ENCODE assay signal across 8 cellular contexts in the genomic region with DNA sequence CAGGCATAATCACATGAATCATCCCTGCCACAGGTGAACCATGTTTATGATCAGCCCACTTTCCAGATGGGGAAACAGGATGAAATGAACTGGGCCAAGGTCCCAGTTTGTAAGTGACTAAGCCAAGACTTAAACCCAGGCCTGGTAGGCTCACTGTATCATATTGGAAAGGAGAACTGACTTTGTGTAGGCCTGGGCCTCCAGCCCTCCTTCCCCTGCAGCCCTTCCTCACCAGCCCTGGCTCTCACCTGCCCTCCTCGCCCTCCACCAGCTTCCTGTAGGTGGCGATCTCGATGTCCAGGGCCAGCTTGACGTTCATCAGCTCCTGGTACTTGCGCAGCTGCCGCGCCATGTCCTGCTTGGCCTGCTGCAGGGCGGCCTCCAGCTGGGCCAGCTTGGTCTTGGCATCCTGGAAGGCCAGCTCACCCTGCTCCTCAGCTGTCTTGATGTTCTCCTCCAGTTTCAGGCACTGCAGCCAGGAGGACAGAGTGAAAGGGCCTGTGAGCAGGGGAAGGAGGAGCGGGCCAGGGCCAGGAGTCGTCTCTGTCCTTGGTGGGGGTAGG. TPM values are rescaled to one million over a fixed set of nuclear protein-coding genes. Genes with fewer than 3 reads are reported as not detected.
DNase-seq lines count a peak whose midpoint lies in the region; ATAC-seq, FAIRE-seq and TF ChIP-seq lines count a peak whose summit lies in the region.

No MANE protein-coding gene starts in this region.

- FAIRE-seq in H54 (lab: Jason Lieb, UNC), result no peak

- H3K4me3 Mint-ChIP-seq in activated T-helper 2 cell treated with anti-CD3 and anti-CD28 coated beads, Interferon-gamma antibody, Interleukin-2, Interleukin-4, amounts not matched to agents 10 μg/mL and 5 μg/mL and 100 μg/mL, durations not matched to agents 14 hours and 24 hours and 36 hours (ENCODE audit: low read depth), result no peak overlapping the region

- peaks cover 0 to 6% of the 10 kb centered on the region in 2 donors for H3K4me1 ChIP-seq in left lung

- peak; percentile 25 for ATAC-seq in left lung
- no peak for ATAC-seq in left lobe of liver

- no peak for TF ChIP-seq POLR2A in H54 (IDR thresholded peaks at IDR 0.05; ENCODE audit: low read depth, low read length)

- no peaks in the 10 kb centered on the region for H3K36me3 Mint-ChIP-seq in activated T-helper 2 cell treated with anti-CD3 and anti-CD28 coated beads, Interferon-gamma antibody, Interleukin-2, Interleukin-4, amounts not matched to agents 10 μg/mL and 5 μg/mL and 100 μg/mL, durations not matched to agents 14 hours and 24 hours and 36 hours (ENCODE audit: low read depth)

- H3K36me3 ChIP-seq in left lung, result no peaks in the 10 kb centered on the region

- in situ Hi-C loops in G401 (cut with HindIII; ENCODE audit: low sequenced_read_pairs), result no loop called here

- H3K27ac Mint-ChIP-seq in activated T-helper 2 cell treated with anti-CD3 and anti-CD28 coated beads, Interferon-gamma antibody, Interleukin-2, Interleukin-4, amounts not matched to agents 10 μg/mL and 5 μg/mL and 100 μg/mL, durations not matched to agents 14 hours and 24 hours and 36 hours, result no peak overlapping the region

- peak; percentile 14 for TF ChIP-seq CTCF in HL-60 (IDR thresholded peaks at IDR 0.05; ENCODE audit: insufficient read depth, low read length)
- peak; percentile 70 for TF ChIP-seq CTCF in VCaP (conservative IDR thresholded peaks at IDR 0.05)
- TF ChIP-seq CTCF in left lung (IDR thresholded peaks at IDR 0.05), result peak in 1 of 2 donors; percentile 25

- intact Hi-C loops in left lung (cut with DNase I), result loop anchor here in 1 of 2 donors (5.0 kb wide), 1 partner anchor 35 kb away; no protein-coding TSS in a partner anchor
- intact Hi-C loops in activated T-helper 2 cell treated with anti-CD3 and anti-CD28 coated beads, Interferon-gamma antibody, Interleukin-2, Interleukin-4, amounts not matched to agents 10 μg/mL and 5 μg/mL and 100 μg/mL, durations not matched to agents 14 hours and 24 hours and 36 hours (cut with micrococcal nuclease), result no loop called here

- no peaks in the 10 kb centered on the region for H3K4me1 Mint-ChIP-seq in activated T-helper 2 cell treated with anti-CD3 and anti-CD28 coated beads, Interferon-gamma antibody, Interleukin-2, Interleukin-4, amounts not matched to agents 10 μg/mL and 5 μg/mL and 100 μg/mL, durations not matched to agents 14 hours and 24 hours and 36 hours (ENCODE audit: low read depth)

- H3K9me3 Mint-ChIP-seq in activated T-helper 2 cell treated with anti-CD3 and anti-CD28 coated beads, Interferon-gamma antibody, Interleukin-2, Interleukin-4, amounts not matched to agents 10 μg/mL and 5 μg/mL and 100 μg/mL, durations not matched to agents 14 hours and 24 hours and 36 hours, result no peaks in the 10 kb centered on the region

- DNase-seq in DMS53 treated with DMSO at 0.1 percent for 48 hours (lab: John Stamatoyannopoulos, UW; ENCODE audit: unreplicated experiment) (peak; percentile 55), HL-60 (ENCODE audit: low read depth in 1 of 2, low spot score in 1 of 2) (peak in 1 of 2 experiments; percentile 63), left lung (peak in 1 of 2 donors; percentile 76), H54 (ENCODE audit: insufficient read length, low spot score) (no peak), left lobe of liver (ENCODE audit: low spot score) (no peak), G401 (ENCODE audit: low spot score) (no peak)
- DNase-seq in activated T-helper 2 cell treated with anti-CD3 and anti-CD28 coated beads, Interferon-gamma antibody, Interleukin-2, Interleukin-4, amounts not matched to agents 10 μg/mL and 5 μg/mL and 100 μg/mL, durations not matched to agents 14 hours and 24 hours and 36 hours (ENCODE audit: low spot score), result no peak

- H3K27ac ChIP-seq in HL-60 (replicated peaks) (no peak overlapping the region), VCaP (no peak overlapping the region), left lung (no peak overlapping the region)

- H3K27me3 ChIP-seq in HL-60 (ENCODE audit: insufficient read depth, poor library complexity, severe bottlenecking), result no peaks in the 10 kb centered on the region
- no peaks in the 10 kb centered on the region for H3K27me3 ChIP-seq in left lung

- no peaks in the 10 kb centered on the region for H3K27me3 Mint-ChIP-seq in activated T-helper 2 cell treated with anti-CD3 and anti-CD28 coated beads, Interferon-gamma antibody, Interleukin-2, Interleukin-4, amounts not matched to agents 10 μg/mL and 5 μg/mL and 100 μg/mL, durations not matched to agents 14 hours and 24 hours and 36 hours (ENCODE audit: low read depth)

- H3K9me3 ChIP-seq in left lung, result no peaks in the 10 kb centered on the region

- H3K4me3 ChIP-seq in HL-60 (replicated peaks; ENCODE audit: insufficient read depth, low read length), result no peak overlapping the region
- H3K4me3 ChIP-seq in left lung, result no peak overlapping the region

RNA-seq across cellular contexts. Expression of gene KRT80, which starts 19.8 kb away (rescaled TPM):
- total RNA-seq in left lung, result 10 to 100 TPM; 27.6 to 30.1 TPM
- total RNA-seq in activated T-helper 2 cell treated with anti-CD3 and anti-CD28 coated beads, Interferon-gamma antibody, Interleukin-2, Interleukin-4, amounts not matched to agents 10 μg/mL and 5 μg/mL and 100 μg/mL, durations not matched to agents 14 hours and 24 hours and 36 hours, result not detected in 2 replicates
- total RNA-seq in left lobe of liver, result 0.28 TPM
- 0.37 and 0.44 TPM in 2 replicates for total RNA-seq in G401 (2014; rRNA removed; shearing (Covaris generic))

Comparison
In these comparisons a context has a peak if more than half of its experiments do, and no peak if none do; other contexts are left out.
1. RNA of gene KRT80, which starts 19.8 kb away (total RNA-seq): 27.6 to 30.1 TPM in left lung; 0.37 to 0.44 TPM in G401, 0.28 TPM in left lobe of liver (single experiment) and not detected in activated T-helper 2 cell treated with anti-CD3 and anti-CD28 coated beads, Interferon-gamma antibody, Interleukin-2, Interleukin-4, amounts not matched to agents 10 μg/mL and 5 μg/mL and 100 μg/mL, durations not matched to agents 14 hours and 24 hours and 36 hours; every median in the first group is over 10 times any median in the second.